ENCODE assay signal across 8 cellular contexts in the genomic region with DNA sequence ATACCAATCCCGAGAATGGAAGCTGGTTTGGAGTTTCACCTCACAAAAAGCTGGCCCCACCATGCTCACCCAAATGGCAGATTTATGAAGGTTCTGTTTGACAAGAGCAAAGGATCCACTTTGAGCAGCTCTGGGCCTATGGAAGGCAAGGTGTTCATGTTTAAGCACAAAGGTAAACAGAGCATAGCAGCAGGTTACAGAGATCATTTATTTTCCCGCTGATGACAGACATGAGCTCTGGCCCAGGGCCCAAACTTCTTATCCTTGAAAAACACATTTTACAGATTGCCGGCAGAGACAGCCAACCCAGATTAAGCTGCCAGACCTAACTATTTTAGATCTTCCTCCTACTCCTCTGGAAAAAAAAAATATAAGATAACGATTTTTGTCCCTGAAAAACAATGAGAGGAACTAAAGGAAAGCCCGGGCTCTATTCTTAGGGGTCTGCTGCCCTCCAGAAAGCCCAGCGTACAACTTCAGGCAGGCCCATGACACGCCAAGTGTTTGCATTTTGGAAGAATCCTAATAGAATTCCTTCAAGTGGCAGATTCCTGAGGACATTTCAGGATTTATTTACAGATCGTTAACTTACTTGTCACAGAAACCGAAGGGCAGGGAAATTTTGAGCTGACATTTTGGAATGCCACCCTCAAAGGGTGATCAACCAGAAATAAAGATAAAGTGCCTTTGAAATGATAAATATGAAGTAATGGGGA. TPM values are rescaled to one million over a fixed set of nuclear protein-coding genes. Genes with fewer than 3 reads are reported as not detected.
DNase-seq lines count a peak whose midpoint lies in the region; TF ChIP-seq lines count a peak whose summit lies in the region.

No MANE protein-coding gene starts in this region.

- in situ Hi-C loops in GM13977 (cut with MboI; ENCODE audit: low pct_unique_long_range_greater_than_20kb, low sequenced_read_pairs, unreplicated experiment), result loop anchor here (25.0 kb wide), 1 partner anchor 390 kb away; no protein-coding TSS in a partner anchor

- TF ChIP-seq CTCF in mesothelial cell of epicardium (IDR thresholded peaks at IDR 0.05; ENCODE audit: unreplicated experiment) (no peak), GM13977 (IDR thresholded peaks at IDR 0.05; ENCODE audit: extremely low read depth, insufficient read depth, missing control alignments) (no peak)

- peak overlapping the region; percentile 79 for H3K4me3 Mint-ChIP-seq in activated naive CD8-positive, alpha-beta T cell treated with anti-CD3 and anti-CD28 coated beads for 36 hours
- no peak overlapping the region for H3K4me3 Mint-ChIP-seq in mesothelial cell of epicardium

- peaks cover 55% of the 10 kb centered on the region for H3K4me1 Mint-ChIP-seq in activated naive CD8-positive, alpha-beta T cell treated with anti-CD3 and anti-CD28 coated beads for 36 hours
- H3K4me1 Mint-ChIP-seq in mesothelial cell of epicardium, result peaks cover 58% of the 10 kb centered on the region

- H3K27ac Mint-ChIP-seq in activated naive CD8-positive, alpha-beta T cell treated with anti-CD3 and anti-CD28 coated beads for 36 hours, result peak overlapping the region; percentile 96
- H3K27ac Mint-ChIP-seq in mesothelial cell of epicardium, result peak overlapping the region; percentile 91

- intact Hi-C loops in posterior vena cava (cut with DNase I), result no loop called here

- DNase-seq in NCI-H2107 treated with DMSO at 0.1 percent for 48 hours (lab: John Stamatoyannopoulos, UW; ENCODE audit: unreplicated experiment), result peak; percentile 89
- no peak for DNase-seq in NCI-H2107 (lab: John Stamatoyannopoulos, UW)
- DNase-seq in NCI-H1694 treated with DMSO at 0.1 percent for 48 hours (lab: John Stamatoyannopoulos, UW), result peak; percentile 88
- no peak for DNase-seq in activated naive CD8-positive, alpha-beta T cell treated with anti-CD3 and anti-CD28 coated beads for 36 hours
- no peak for DNase-seq in mesothelial cell of epicardium (ENCODE audit: low spot score in 2 of 2, unreplicated experiment in 2 of 2)
- DNase-seq in AG08395 (ENCODE audit: low spot score), result no peak
- no peak for DNase-seq in GM13977 (ENCODE audit: low spot score)
- no peak for DNase-seq in posterior vena cava (ENCODE audit: low spot score)

- no peaks in the 10 kb centered on the region for H3K36me3 Mint-ChIP-seq in activated naive CD8-positive, alpha-beta T cell treated with anti-CD3 and anti-CD28 coated beads for 36 hours
- H3K36me3 Mint-ChIP-seq in mesothelial cell of epicardium, result no peaks in the 10 kb centered on the region

- H3K9me3 Mint-ChIP-seq in activated naive CD8-positive, alpha-beta T cell treated with anti-CD3 and anti-CD28 coated beads for 36 hours, result no peaks in the 10 kb centered on the region
- H3K9me3 Mint-ChIP-seq in mesothelial cell of epicardium, result no peaks in the 10 kb centered on the region

- no peaks in the 10 kb centered on the region for H3K27me3 Mint-ChIP-seq in activated naive CD8-positive, alpha-beta T cell treated with anti-CD3 and anti-CD28 coated beads for 36 hours
- peaks cover 14% of the 10 kb centered on the region for H3K27me3 Mint-ChIP-seq in mesothelial cell of epicardium (ENCODE audit: low read depth)

RNA-seq across cellular contexts. Expression of a gene that starts 40.0 kb away (rescaled TPM):
- total RNA-seq in activated naive CD8-positive, alpha-beta T cell treated with anti-CD3 and anti-CD28 coated beads for 36 hours, result 10 to 100 TPM; 41.6 to 42.8 TPM
- 63.9 to 64.3 TPM (median 64.0 TPM) in 3 replicates for total RNA-seq in mesothelial cell of epicardium
- total RNA-seq in posterior vena cava, result 10 to 100 TPM; 81.4 to 89.8 TPM

Comparison
In these comparisons a context has a peak if more than half of its experiments do, and no peak if none do; other contexts are left out.
1. DNase-seq: peak in NCI-H2107 treated with DMSO at 0.1 percent for 48 hours (single experiment) and NCI-H1694 treated with DMSO at 0.1 percent for 48 hours (single experiment); none in NCI-H2107 (single experiment), activated naive CD8-positive, alpha-beta T cell treated with anti-CD3 and anti-CD28 coated beads for 36 hours (single experiment), mesothelial cell of epicardium (0 of 2), AG08395 (single experiment), GM13977 (single experiment) and posterior vena cava (single experiment).